17 cellular contexts compared by ENCODE assay signal in the genomic region with DNA sequence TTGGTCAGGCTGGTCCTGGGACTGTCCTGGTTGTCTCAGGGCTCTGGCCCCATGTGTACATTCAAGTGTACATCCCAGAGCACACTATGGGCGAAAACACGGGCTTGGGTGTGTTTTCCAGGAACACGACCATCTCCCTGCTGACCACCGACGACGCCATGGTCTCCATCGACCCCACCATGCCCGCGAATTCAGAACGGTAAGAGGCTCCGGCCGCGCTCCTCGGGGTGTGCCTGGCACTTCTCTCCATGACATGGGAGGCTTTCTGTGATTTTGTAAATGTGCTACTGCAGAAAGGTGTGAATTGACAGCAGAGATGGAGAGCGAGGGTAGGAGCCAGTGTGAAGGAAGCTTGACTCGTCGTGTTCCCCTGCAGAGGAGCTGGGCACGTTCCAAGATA.
"Had no signal": no experiment of that assay in that cellular context is flagged by ENCODE, and none has a peak within 500 bp of the region (broad histone marks: within the 10 kb centered on the region; RNA-seq: fewer than 3 reads in every experiment).

No MANE protein-coding gene starts in this region.

- H3K4me3 ChIP-seq: coronary artery, hepatocyte, lung had no signal

- H3K36me3 Mint-ChIP-seq: naive B cell had no signal

- H3K27ac ChIP-seq: coronary artery, hepatocyte had no signal

- H3K9me3 Mint-ChIP-seq: endodermal cell, naive B cell, nephron had no signal

- H3K27me3 ChIP-seq: hepatocyte had no signal

- H3K27ac Mint-ChIP-seq: endodermal cell, naive B cell, nephron had no signal

- H3K4me1 Mint-ChIP-seq: endodermal cell had no signal

- ATAC-seq: left cardiac atrium, left ventricle myocardium superior, sciatic nerve had no signal

- H3K4me3 Mint-ChIP-seq: endodermal cell, nephron had no signal

- DNase-seq: effector CD4-positive, alpha-beta T cell; endodermal cell; foreskin melanocyte; head of caudate nucleus; kidney; left cardiac atrium; left ventricle myocardium superior; mesendoderm; naive B cell; stimulated activated CD4-positive, alpha-beta T cell treated with anti-CD3 and anti-CD28 coated beads, Interleukin-2, amount 100 ng/mL, for 24 hours; stimulated activated naive CD4-positive, alpha-beta T cell; trophoblast cell had no signal
